Comparison of ENCODE assay signal across 10 cellular contexts in genomic region chr22:41943661-41944209, GRCh38. TPM values are rescaled to one million over a fixed set of nuclear protein-coding genes. Genes with fewer than 3 reads are reported as not detected.
DNase-seq lines count a peak whose midpoint lies in the region; ATAC-seq, FAIRE-seq and TF ChIP-seq lines count a peak whose summit lies in the region.
"Had no signal": no experiment of that assay in that cellular context is flagged by ENCODE, and none has a peak within 500 bp of the region (broad histone marks: within the 10 kb centered on the region; RNA-seq: fewer than 3 reads in every experiment).

No MANE protein-coding gene starts in this region.

- TF ChIP-seq CTCF in Caco-2 (IDR thresholded peaks at IDR 0.05; ENCODE audit: insufficient read depth in 1 of 2, low read depth in 1 of 2, low read length in 1 of 2, severe bottlenecking in 1 of 2, unreplicated experiment in 1 of 2) (no peak), HEK293 (tag by site-specific recombination; IDR thresholded peaks at IDR 0.05) (no peak), GM13977 (IDR thresholded peaks at IDR 0.05; ENCODE audit: extremely low read depth, insufficient read depth, missing control alignments) (no peak), kidney (IDR thresholded peaks at IDR 0.05; ENCODE audit: borderline replicate concordance, extremely low read depth, insufficient read depth) (no peak), GM13976 (IDR thresholded peaks at IDR 0.05; ENCODE audit: borderline replicate concordance, control extremely low read depth, extremely low read depth, insufficient read depth, missing control alignments) (no peak)

- H3K27me3 ChIP-seq in Caco-2 (replicated peaks; ENCODE audit: control insufficient read depth, insufficient read depth, low read length), result no peaks in the 10 kb centered on the region
- no peaks in the 10 kb centered on the region for H3K27me3 ChIP-seq in mucosa of stomach (ENCODE audit: control insufficient read depth, insufficient read depth, low read length)
- H3K27me3 ChIP-seq in naive thymus-derived CD4-positive, alpha-beta T cell (ENCODE audit: control insufficient read depth in 2 of 2, insufficient read depth in 2 of 2, low read length in 2 of 2), result no peaks in the 10 kb centered on the region

- no peak overlapping the region for H3K4me3 ChIP-seq in Caco-2 (ENCODE audit: low read depth, low read length)
- no peak overlapping the region for H3K4me3 ChIP-seq in HEK293 (ENCODE audit: low read depth, low read length)
- peak overlapping the region; percentile 9 for H3K4me3 ChIP-seq in mucosa of stomach (ENCODE audit: low read length)
- no peak overlapping the region for H3K4me3 ChIP-seq in kidney (ENCODE audit: low read length in 2 of 2)
- H3K4me3 ChIP-seq in naive thymus-derived CD4-positive, alpha-beta T cell (ENCODE audit: low read length), result no peak overlapping the region

- DNase-seq in Caco-2 (no peak), GM13977 (ENCODE audit: low spot score) (no peak), kidney (no peak), GM13976 (ENCODE audit: low spot score) (no peak)
- no peak for DNase-seq in activated naive CD8-positive, alpha-beta T cell treated with anti-CD3 and anti-CD28 coated beads for 36 hours
- DNase-seq in naive thymus-derived CD4-positive, alpha-beta T cell, result no peak
- DNase-seq: EL, KG1 had no signal

- in situ Hi-C loops in GM13977 (cut with MboI; ENCODE audit: low pct_unique_long_range_greater_than_20kb, low sequenced_read_pairs, unreplicated experiment), result loop anchor here (10.0 kb wide), 2 partner anchors 109 to 249 kb away; partner anchors contain the start of genes MEI1 and SREBF2
- in situ Hi-C loops in GM13976 (cut with MboI; ENCODE audit: low sequenced_read_pairs, unreplicated experiment), result loop anchor here (5.0 kb wide), 1 partner anchor 241 kb away; no protein-coding TSS in a partner anchor

- H3K4me1 ChIP-seq in Caco-2 (peaks cover 11% of the 10 kb centered on the region), HEK293 (ENCODE audit: control insufficient read depth, insufficient read depth, low read length) (no peaks in the 10 kb centered on the region; the same call in 1 of the 2 replicates), mucosa of stomach (ENCODE audit: control insufficient read depth, insufficient read depth, low read length) (peaks cover 49% of the 10 kb centered on the region), kidney (ENCODE audit: control insufficient read depth in 1 of 2, insufficient read depth in 1 of 2, low read depth in 1 of 2, low read length in 2 of 2) (peaks cover 5 to 17% of the 10 kb centered on the region in 2 donors)
- peaks cover 27 to 32% of the 10 kb centered on the region in 2 donors for H3K4me1 ChIP-seq in naive thymus-derived CD4-positive, alpha-beta T cell (ENCODE audit: control insufficient read depth in 2 of 2, insufficient read depth in 2 of 2, low read length in 2 of 2)

- H3K9me3 ChIP-seq in Caco-2 (no peaks in the 10 kb centered on the region), HEK293 (ENCODE audit: control insufficient read depth, insufficient read depth, low read depth, low read length) (no peaks in the 10 kb centered on the region), mucosa of stomach (ENCODE audit: control insufficient read depth, low read length) (no peaks in the 10 kb centered on the region), kidney (ENCODE audit: control insufficient read depth in 1 of 2, low read length in 2 of 2) (no peaks in the 10 kb centered on the region)
- no peaks in the 10 kb centered on the region for H3K9me3 ChIP-seq in naive thymus-derived CD4-positive, alpha-beta T cell (ENCODE audit: control insufficient read depth in 2 of 3, low read length in 3 of 3)

- POLR2A ChIA-PET in Caco-2 (lab: Charles Lee) (no interaction called here), HEK293 (lab: Yijun Ruan, JAX) (interaction anchor here (0.9 to 1.6 kb wide), 4 partner anchors 9 to 270 kb away, joined by 3 to 8 read pairs (median 4); no protein-coding TSS in a partner anchor)
- POLR2A ChIA-PET in naive thymus-derived CD4-positive, alpha-beta T cell (lab: Charles Lee), result interaction anchor here (2.2 kb wide), 1 partner anchor 112 kb away, joined by 9 read pairs; the partner anchor contains the start of gene SREBF2

- no peak overlapping the region for H3K27ac Mint-ChIP-seq in Caco-2 (ENCODE audit: unreplicated experiment)
- H3K27ac Mint-ChIP-seq in activated naive CD8-positive, alpha-beta T cell treated with anti-CD3 and anti-CD28 coated beads for 36 hours, result no peak overlapping the region
- H3K27ac Mint-ChIP-seq in naive thymus-derived CD4-positive, alpha-beta T cell, result peak overlapping the region in 3 of 9 donors; percentile 4 to 89 (median 76)

- FAIRE-seq in kidney (lab: Jason Lieb, UNC), result no peak

- BruUV-seq in Caco-2 (replicated peaks; lab: Mats Ljungman, UMichigan), result no TSS peak

- intact Hi-C loops in Caco-2 (cut with micrococcal nuclease; ENCODE audit: unreplicated experiment) (no loop called here), kidney (cut with DNase I) (no loop called here)
- intact Hi-C loops in naive thymus-derived CD4-positive, alpha-beta T cell (cut with micrococcal nuclease), result loop anchor here in 1 of 2 donors (10.0 kb wide), 2 partner anchors 499 to 849 kb away; partner anchors contain the start of genes EP300 and TOB2

- no peaks in the 10 kb centered on the region for H3K27me3 Mint-ChIP-seq in Caco-2 (ENCODE audit: insufficient read depth, unreplicated experiment)
- H3K27me3 Mint-ChIP-seq in activated naive CD8-positive, alpha-beta T cell treated with anti-CD3 and anti-CD28 coated beads for 36 hours, result no peaks in the 10 kb centered on the region
- peaks cover 0 to 2% (median 0%) of the 10 kb centered on the region in 5 donors for H3K27me3 Mint-ChIP-seq in naive thymus-derived CD4-positive, alpha-beta T cell

- no peak for ATAC-seq in naive thymus-derived CD4-positive, alpha-beta T cell

- H3K36me3 Mint-ChIP-seq in Caco-2 (ENCODE audit: insufficient read depth, unreplicated experiment), result peaks cover 64% of the 10 kb centered on the region
- peaks cover 64% of the 10 kb centered on the region for H3K36me3 Mint-ChIP-seq in activated naive CD8-positive, alpha-beta T cell treated with anti-CD3 and anti-CD28 coated beads for 36 hours
- peaks cover 0 to 26% (median 0%) of the 10 kb centered on the region in 5 donors for H3K36me3 Mint-ChIP-seq in naive thymus-derived CD4-positive, alpha-beta T cell

- no peaks in the 10 kb centered on the region for H3K9me3 Mint-ChIP-seq in Caco-2 (ENCODE audit: unreplicated experiment)
- H3K9me3 Mint-ChIP-seq in activated naive CD8-positive, alpha-beta T cell treated with anti-CD3 and anti-CD28 coated beads for 36 hours, result no peaks in the 10 kb centered on the region
- peaks cover 0 to 9% (median 0%) of the 10 kb centered on the region in 11 donors for H3K9me3 Mint-ChIP-seq in naive thymus-derived CD4-positive, alpha-beta T cell

- CTCF ChIA-PET in Caco-2 (lab: Charles Lee) (interaction anchor here (1.2 to 1.4 kb wide), 2 partner anchors 197 to 247 kb away, joined by 3 to 4 read pairs; no protein-coding TSS in a partner anchor), HEK293 (lab: Yijun Ruan, JAX) (interaction anchor here (0.6 to 2.7 kb wide), 4 partner anchors 19 to 500 kb away, joined by 3 to 18 read pairs (median 4); no protein-coding TSS in a partner anchor)
- CTCF ChIA-PET in naive thymus-derived CD4-positive, alpha-beta T cell (lab: Charles Lee), result interaction anchor here (0.6 to 2.6 kb wide), 5 partner anchors 110 to 673 kb away, joined by 3 to 14 read pairs (median 4); partner anchors contain the start of gene MEI1

- peak overlapping the region; percentile 4 for H3K4me3 Mint-ChIP-seq in Caco-2 (ENCODE audit: unreplicated experiment)
- peak overlapping the region; percentile 16 for H3K4me3 Mint-ChIP-seq in activated naive CD8-positive, alpha-beta T cell treated with anti-CD3 and anti-CD28 coated beads for 36 hours
- peak overlapping the region in 4 of 10 donors; percentile 26 to 71 (median 51) for H3K4me3 Mint-ChIP-seq in naive thymus-derived CD4-positive, alpha-beta T cell

- no peaks in the 10 kb centered on the region; the same call in 1 of the 2 replicates for H3K36me3 ChIP-seq in Caco-2 (ENCODE audit: control insufficient read depth, insufficient read depth, low read length)
- peaks cover 41 to 66% of the 10 kb centered on the region in 2 experiments; a peak in 2 of 3 replicates for H3K36me3 ChIP-seq in HEK293 (ENCODE audit: control insufficient read depth in 2 of 2, insufficient read depth in 1 of 2, low read length in 2 of 2)
- no peaks in the 10 kb centered on the region for H3K36me3 ChIP-seq in mucosa of stomach (ENCODE audit: control insufficient read depth, insufficient read depth, low read length)
- H3K36me3 ChIP-seq in kidney (ENCODE audit: control insufficient read depth in 1 of 2, insufficient read depth in 2 of 2, low read length in 2 of 2), result no peaks in the 10 kb centered on the region
- H3K36me3 ChIP-seq in naive thymus-derived CD4-positive, alpha-beta T cell (ENCODE audit: control insufficient read depth in 2 of 3, insufficient read depth in 3 of 3, low read length in 3 of 3), result no peaks in the 10 kb centered on the region

- H3K9ac ChIP-seq in mucosa of stomach (ENCODE audit: low read length) (peak overlapping the region; percentile 35), kidney (ENCODE audit: low read length in 2 of 2) (no peak overlapping the region)

- peaks cover 7% of the 10 kb centered on the region for H3K4me1 Mint-ChIP-seq in Caco-2 (ENCODE audit: low read depth, unreplicated experiment)
- H3K4me1 Mint-ChIP-seq in activated naive CD8-positive, alpha-beta T cell treated with anti-CD3 and anti-CD28 coated beads for 36 hours, result peaks cover 64% of the 10 kb centered on the region
- H3K4me1 Mint-ChIP-seq in naive thymus-derived CD4-positive, alpha-beta T cell, result peaks cover 27 to 71% (median 36%) of the 10 kb centered on the region in 7 donors

- 0 out of 2 replicates have a peak overlapping the region, but pooled peaks have one; percentile 13 for H3K27ac ChIP-seq in HEK293 (ENCODE audit: extremely low read depth, low read depth, low read length)
- no peak overlapping the region for H3K27ac ChIP-seq in kidney (ENCODE audit: low read depth in 2 of 2, low read length in 2 of 2)
- no peak overlapping the region for H3K27ac ChIP-seq in naive thymus-derived CD4-positive, alpha-beta T cell (ENCODE audit: low read depth, low read length)

RNA-seq across cellular contexts. Expression of gene CENPM, which starts 3.2 kb away (rescaled TPM):
- total RNA-seq in Caco-2 (2022) (44.1 and 46.4 TPM in 2 replicates), kidney (2.8 TPM)
- total RNA-seq in activated naive CD8-positive, alpha-beta T cell treated with anti-CD3 and anti-CD28 coated beads for 36 hours, result 10 to 100 TPM; 70.5 to 76.5 TPM
- 2.8 TPM for polyA plus RNA-seq in kidney (ENCODE audit: insufficient read depth, low read depth, low replicate concordance)
- 10 to 100 TPM in 3 of 5 experiments, 1 to 10 TPM in 2; 5.1 to 51.1 (median 10.8) TPM for total RNA-seq in naive thymus-derived CD4-positive, alpha-beta T cell
- 1 to 10 TPM; 2.3 to 4.4 TPM for polyA plus RNA-seq in naive thymus-derived CD4-positive, alpha-beta T cell

RNA-seq across cellular contexts. Expression of gene TNFRSF13C, which starts 17.1 kb away (rescaled TPM):
- total RNA-seq in Caco-2 (2022), result 2.2 and 2.4 TPM in 2 replicates
- 1 to 10 TPM; 2.2 to 2.3 TPM for total RNA-seq in activated naive CD8-positive, alpha-beta T cell treated with anti-CD3 and anti-CD28 coated beads for 36 hours
- 2.9 TPM for total RNA-seq in kidney
- polyA plus RNA-seq in kidney (ENCODE audit: insufficient read depth, low read depth, low replicate concordance), result not detected
- 10 to 100 TPM in 2 of 5 experiments, 1 to 10 TPM in 3; 1.2 to 17.2 (median 8.4) TPM for total RNA-seq in naive thymus-derived CD4-positive, alpha-beta T cell
- under 1 TPM; 0.38 to 0.39 TPM for polyA plus RNA-seq in naive thymus-derived CD4-positive, alpha-beta T cell

RNA-seq across cellular contexts. Expression of gene SEPTIN3, which starts 25.5 kb away (rescaled TPM):
- total RNA-seq in Caco-2 (2022), result 2.2 TPM in 2 replicates
- total RNA-seq in activated naive CD8-positive, alpha-beta T cell treated with anti-CD3 and anti-CD28 coated beads for 36 hours, result under 1 TPM; 0.27 to 0.38 TPM
- total RNA-seq in kidney, result 0.22 TPM
- polyA plus RNA-seq in kidney (ENCODE audit: insufficient read depth, low read depth, low replicate concordance), result 0.49 TPM
- total RNA-seq in naive thymus-derived CD4-positive, alpha-beta T cell, result 1 to 10 TPM in 1 of 5 experiments, under 1 TPM in 4; 0.08 to 4.2 (median 0.16) TPM
- not detected for polyA plus RNA-seq in naive thymus-derived CD4-positive, alpha-beta T cell

RNA-seq across cellular contexts. Expression of gene SHISA8, which starts 28.9 kb away (rescaled TPM):
- total RNA-seq in Caco-2 (2022), result 1.4 and 2.2 TPM in 2 replicates
- total RNA-seq in activated naive CD8-positive, alpha-beta T cell treated with anti-CD3 and anti-CD28 coated beads for 36 hours, result under 1 TPM; 0.56 to 0.68 TPM
- 0.35 TPM for total RNA-seq in kidney
- 0.47 TPM for polyA plus RNA-seq in kidney (ENCODE audit: insufficient read depth, low read depth, low replicate concordance)
- total RNA-seq in naive thymus-derived CD4-positive, alpha-beta T cell, result under 1 TPM in 3 of 5 experiments, not detected in 2; 0.34 to 0.58 (median 0.54) TPM
- not detected for polyA plus RNA-seq in naive thymus-derived CD4-positive, alpha-beta T cell
